2 cellular contexts compared by ENCODE assay signal in the genomic region with DNA sequence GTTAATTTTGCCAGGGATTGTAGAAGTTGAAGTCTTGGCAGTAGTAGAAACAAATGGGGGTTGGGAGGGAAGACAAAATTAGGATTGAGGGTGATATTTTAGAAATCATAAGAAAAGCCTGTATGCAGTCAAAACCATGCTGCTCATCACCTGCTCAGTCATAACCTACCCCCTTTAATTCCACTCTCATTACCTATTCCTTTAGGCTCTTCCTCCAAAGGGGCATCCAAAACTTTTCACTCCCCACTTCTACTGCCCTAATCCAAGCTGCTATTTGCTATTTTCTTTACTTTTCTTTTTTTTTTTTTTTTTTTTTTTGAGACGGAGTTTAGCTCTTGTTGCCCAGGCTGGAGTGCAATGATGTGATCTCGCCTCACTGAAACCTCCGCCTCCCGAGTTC.
TF ChIP-seq lines count a peak whose summit lies in the region.

No MANE protein-coding gene starts in this region.

TF ChIP-seq in SK-N-SH treated with all-trans-retinoic acid at 6 μM for 48 hours, 23 proteins besides CTCF, POLR2A, EP300 and RAD21:
- TF ChIP-seq TOX (CRISPR knock-in tag; IDR thresholded peaks at IDR 0.05; ENCODE audit: borderline replicate concordance) (no peak), GLIS3 (CRISPR knock-in tag; IDR thresholded peaks at IDR 0.05) (no peak), CSDC2 (CRISPR knock-in tag; IDR thresholded peaks at IDR 0.05) (no peak), PPARA (CRISPR knock-in tag; IDR thresholded peaks at IDR 0.05; ENCODE audit: borderline replicate concordance) (no peak), ZNF8 (CRISPR knock-in tag; IDR thresholded peaks at IDR 0.05) (no peak), ZNF70 (CRISPR knock-in tag; IDR thresholded peaks at IDR 0.05) (no peak), OSR1 (CRISPR knock-in tag; IDR thresholded peaks at IDR 0.05) (no peak), ZNF565 (CRISPR knock-in tag; conservative IDR thresholded peaks at IDR 0.05; ENCODE audit: low read depth) (no peak), RARB (CRISPR knock-in tag; IDR thresholded peaks at IDR 0.05) (no peak), ISL1 (CRISPR knock-in tag; IDR thresholded peaks at IDR 0.05) (no peak), ZC3H10 (CRISPR knock-in tag; IDR thresholded peaks at IDR 0.05) (no peak)
- TF ChIP-seq, protein P1, sequence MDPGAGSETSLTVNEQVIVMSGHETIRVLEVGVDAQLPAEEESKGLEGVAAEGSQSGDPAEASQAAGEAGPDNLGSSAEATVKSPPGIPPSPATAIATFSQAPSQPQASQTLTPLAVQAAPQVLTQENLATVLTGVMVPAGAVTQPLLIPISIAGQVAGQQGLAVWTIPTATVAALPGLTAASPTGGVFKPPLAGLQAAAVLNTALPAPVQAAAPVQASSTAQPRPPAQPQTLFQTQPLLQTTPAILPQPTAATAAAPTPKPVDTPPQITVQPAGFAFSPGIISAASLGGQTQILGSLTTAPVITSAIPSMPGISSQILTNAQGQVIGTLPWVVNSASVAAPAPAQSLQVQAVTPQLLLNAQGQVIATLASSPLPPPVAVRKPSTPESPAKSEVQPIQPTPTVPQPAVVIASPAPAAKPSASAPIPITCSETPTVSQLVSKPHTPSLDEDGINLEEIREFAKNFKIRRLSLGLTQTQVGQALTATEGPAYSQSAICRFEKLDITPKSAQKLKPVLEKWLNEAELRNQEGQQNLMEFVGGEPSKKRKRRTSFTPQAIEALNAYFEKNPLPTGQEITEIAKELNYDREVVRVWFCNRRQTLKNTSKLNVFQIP (CRISPR knock-in tag; IDR thresholded peaks at IDR 0.05; ENCODE audit: borderline replicate concordance, low read depth) = no peak
- TF ChIP-seq, protein P2, sequence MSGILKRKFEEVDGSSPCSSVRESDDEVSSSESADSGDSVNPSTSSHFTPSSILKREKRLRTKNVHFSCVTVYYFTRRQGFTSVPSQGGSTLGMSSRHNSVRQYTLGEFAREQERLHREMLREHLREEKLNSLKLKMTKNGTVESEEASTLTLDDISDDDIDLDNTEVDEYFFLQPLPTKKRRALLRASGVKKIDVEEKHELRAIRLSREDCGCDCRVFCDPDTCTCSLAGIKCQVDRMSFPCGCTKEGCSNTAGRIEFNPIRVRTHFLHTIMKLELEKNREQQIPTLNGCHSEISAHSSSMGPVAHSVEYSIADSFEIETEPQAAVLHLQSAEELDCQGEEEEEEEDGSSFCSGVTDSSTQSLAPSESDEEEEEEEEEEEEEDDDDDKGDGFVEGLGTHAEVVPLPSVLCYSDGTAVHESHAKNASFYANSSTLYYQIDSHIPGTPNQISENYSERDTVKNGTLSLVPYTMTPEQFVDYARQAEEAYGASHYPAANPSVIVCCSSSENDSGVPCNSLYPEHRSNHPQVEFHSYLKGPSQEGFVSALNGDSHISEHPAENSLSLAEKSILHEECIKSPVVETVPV (CRISPR knock-in tag; IDR thresholded peaks at IDR 0.05) = no peak
- TF ChIP-seq, protein P3, sequence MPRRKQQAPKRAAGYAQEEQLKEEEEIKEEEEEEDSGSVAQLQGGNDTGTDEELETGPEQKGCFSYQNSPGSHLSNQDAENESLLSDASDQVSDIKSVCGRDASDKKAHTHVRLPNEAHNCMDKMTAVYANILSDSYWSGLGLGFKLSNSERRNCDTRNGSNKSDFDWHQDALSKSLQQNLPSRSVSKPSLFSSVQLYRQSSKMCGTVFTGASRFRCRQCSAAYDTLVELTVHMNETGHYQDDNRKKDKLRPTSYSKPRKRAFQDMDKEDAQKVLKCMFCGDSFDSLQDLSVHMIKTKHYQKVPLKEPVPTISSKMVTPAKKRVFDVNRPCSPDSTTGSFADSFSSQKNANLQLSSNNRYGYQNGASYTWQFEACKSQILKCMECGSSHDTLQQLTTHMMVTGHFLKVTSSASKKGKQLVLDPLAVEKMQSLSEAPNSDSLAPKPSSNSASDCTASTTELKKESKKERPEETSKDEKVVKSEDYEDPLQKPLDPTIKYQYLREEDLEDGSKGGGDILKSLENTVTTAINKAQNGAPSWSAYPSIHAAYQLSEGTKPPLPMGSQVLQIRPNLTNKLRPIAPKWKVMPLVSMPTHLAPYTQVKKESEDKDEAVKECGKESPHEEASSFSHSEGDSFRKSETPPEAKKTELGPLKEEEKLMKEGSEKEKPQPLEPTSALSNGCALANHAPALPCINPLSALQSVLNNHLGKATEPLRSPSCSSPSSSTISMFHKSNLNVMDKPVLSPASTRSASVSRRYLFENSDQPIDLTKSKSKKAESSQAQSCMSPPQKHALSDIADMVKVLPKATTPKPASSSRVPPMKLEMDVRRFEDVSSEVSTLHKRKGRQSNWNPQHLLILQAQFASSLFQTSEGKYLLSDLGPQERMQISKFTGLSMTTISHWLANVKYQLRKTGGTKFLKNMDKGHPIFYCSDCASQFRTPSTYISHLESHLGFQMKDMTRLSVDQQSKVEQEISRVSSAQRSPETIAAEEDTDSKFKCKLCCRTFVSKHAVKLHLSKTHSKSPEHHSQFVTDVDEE (CRISPR knock-in tag; IDR thresholded peaks at IDR 0.05) = no peak

TF ChIP-seq in SK-N-SH, 30 proteins besides CTCF, POLR2A, EP300 and RAD21:
- TF ChIP-seq FOXJ3 (CRISPR knock-in tag; IDR thresholded peaks at IDR 0.05) (no peak), FOXM1 (IDR thresholded peaks at IDR 0.05; ENCODE audit: low read depth) (no peak), POLR2AphosphoS5 (IDR thresholded peaks at IDR 0.05; ENCODE audit: low read depth, low read length) (no peak; the same call in 1 of the 2 replicates), NFIC (IDR thresholded peaks at IDR 0.05; ENCODE audit: borderline replicate concordance) (no peak), RFX5 (IDR thresholded peaks at IDR 0.05; ENCODE audit: low read length) (no peak), NRF1 (IDR thresholded peaks at IDR 0.05; ENCODE audit: low read depth, low read length) (no peak), RXRA (IDR thresholded peaks at IDR 0.05; ENCODE audit: borderline replicate concordance, low read depth) (no peak), JUND (IDR thresholded peaks at IDR 0.05) (no peak), ELF1 (IDR thresholded peaks at IDR 0.05) (no peak), GATA2 (CRISPR knock-in tag; IDR thresholded peaks at IDR 0.05) (no peak), MXI1 (IDR thresholded peaks at IDR 0.05; ENCODE audit: low read depth, low read length) (no peak), SMC3 (IDR thresholded peaks at IDR 0.05; ENCODE audit: low read depth, low read length) (no peak), RCOR1 (IDR thresholded peaks at IDR 0.05; ENCODE audit: low read length) (no peak), SIN3A (IDR thresholded peaks at IDR 0.05; ENCODE audit: borderline replicate concordance, low read depth, low read length) (no peak), EZH2phosphoT487 (IDR thresholded peaks at IDR 0.05; ENCODE audit: borderline replicate concordance, low read depth) (no peak), YY1 (IDR thresholded peaks at IDR 0.05; ENCODE audit: low read depth) (no peak)
- TF ChIP-seq, protein P4, sequence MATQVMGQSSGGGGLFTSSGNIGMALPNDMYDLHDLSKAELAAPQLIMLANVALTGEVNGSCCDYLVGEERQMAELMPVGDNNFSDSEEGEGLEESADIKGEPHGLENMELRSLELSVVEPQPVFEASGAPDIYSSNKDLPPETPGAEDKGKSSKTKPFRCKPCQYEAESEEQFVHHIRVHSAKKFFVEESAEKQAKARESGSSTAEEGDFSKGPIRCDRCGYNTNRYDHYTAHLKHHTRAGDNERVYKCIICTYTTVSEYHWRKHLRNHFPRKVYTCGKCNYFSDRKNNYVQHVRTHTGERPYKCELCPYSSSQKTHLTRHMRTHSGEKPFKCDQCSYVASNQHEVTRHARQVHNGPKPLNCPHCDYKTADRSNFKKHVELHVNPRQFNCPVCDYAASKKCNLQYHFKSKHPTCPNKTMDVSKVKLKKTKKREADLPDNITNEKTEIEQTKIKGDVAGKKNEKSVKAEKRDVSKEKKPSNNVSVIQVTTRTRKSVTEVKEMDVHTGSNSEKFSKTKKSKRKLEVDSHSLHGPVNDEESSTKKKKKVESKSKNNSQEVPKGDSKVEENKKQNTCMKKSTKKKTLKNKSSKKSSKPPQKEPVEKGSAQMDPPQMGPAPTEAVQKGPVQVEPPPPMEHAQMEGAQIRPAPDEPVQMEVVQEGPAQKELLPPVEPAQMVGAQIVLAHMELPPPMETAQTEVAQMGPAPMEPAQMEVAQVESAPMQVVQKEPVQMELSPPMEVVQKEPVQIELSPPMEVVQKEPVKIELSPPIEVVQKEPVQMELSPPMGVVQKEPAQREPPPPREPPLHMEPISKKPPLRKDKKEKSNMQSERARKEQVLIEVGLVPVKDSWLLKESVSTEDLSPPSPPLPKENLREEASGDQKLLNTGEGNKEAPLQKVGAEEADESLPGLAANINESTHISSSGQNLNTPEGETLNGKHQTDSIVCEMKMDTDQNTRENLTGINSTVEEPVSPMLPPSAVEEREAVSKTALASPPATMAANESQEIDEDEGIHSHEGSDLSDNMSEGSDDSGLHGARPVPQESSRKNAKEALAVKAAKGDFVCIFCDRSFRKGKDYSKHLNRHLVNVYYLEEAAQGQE (IDR thresholded peaks at IDR 0.05; ENCODE audit: low read depth, low read length) = no peak
- TF ChIP-seq, protein P5, sequence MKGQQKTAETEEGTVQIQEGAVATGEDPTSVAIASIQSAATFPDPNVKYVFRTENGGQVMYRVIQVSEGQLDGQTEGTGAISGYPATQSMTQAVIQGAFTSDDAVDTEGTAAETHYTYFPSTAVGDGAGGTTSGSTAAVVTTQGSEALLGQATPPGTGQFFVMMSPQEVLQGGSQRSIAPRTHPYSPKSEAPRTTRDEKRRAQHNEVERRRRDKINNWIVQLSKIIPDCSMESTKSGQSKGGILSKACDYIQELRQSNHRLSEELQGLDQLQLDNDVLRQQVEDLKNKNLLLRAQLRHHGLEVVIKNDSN (IDR thresholded peaks at IDR 0.05; ENCODE audit: borderline replicate concordance, low read depth) = no peak
- TF ChIP-seq, protein P6, sequence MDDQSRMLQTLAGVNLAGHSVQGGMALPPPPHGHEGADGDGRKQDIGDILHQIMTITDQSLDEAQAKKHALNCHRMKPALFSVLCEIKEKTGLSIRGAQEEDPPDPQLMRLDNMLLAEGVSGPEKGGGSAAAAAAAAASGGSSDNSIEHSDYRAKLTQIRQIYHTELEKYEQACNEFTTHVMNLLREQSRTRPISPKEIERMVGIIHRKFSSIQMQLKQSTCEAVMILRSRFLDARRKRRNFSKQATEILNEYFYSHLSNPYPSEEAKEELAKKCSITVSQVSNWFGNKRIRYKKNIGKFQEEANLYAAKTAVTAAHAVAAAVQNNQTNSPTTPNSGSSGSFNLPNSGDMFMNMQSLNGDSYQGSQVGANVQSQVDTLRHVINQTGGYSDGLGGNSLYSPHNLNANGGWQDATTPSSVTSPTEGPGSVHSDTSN (IDR thresholded peaks at IDR 0.05) = no peak
